ENCODE assay signal across 18 cellular contexts in genomic region chr5:42496397-42497156, GRCh38.
A peak's percentile ranks its signal among the peaks of the same experiment; 100 is the strongest.
DNase-seq lines count a peak whose midpoint lies in the region; ATAC-seq, FAIRE-seq and TF ChIP-seq lines count a peak whose summit lies in the region.
"Had no signal": no experiment of that assay in that cellular context is flagged by ENCODE, and none has a peak within 500 bp of the region (broad histone marks: within the 10 kb centered on the region; RNA-seq: fewer than 3 reads in every experiment).

No MANE protein-coding gene starts in this region.

- H2AFZ ChIP-seq in H9 (ENCODE audit: low read length), result no peak overlapping the region
- no peak overlapping the region for H2AFZ ChIP-seq in keratinocyte (ENCODE audit: control insufficient read depth, low read length)

- H3K27ac ChIP-seq in H9 (ENCODE audit: insufficient read length, low read depth, low read length) (no peak overlapping the region), keratinocyte (ENCODE audit: control insufficient read depth, insufficient read depth, low read length) (no peak overlapping the region), gastrocnemius medialis (peak overlapping the region; percentile 69 to 91 (median 78)), WERI-Rb-1 (no peak overlapping the region)
- H3K27ac ChIP-seq: BLaER1 had no signal

- CTCF ChIA-PET in WTC11 (lab: Charles Lee), result interaction anchor here (1.2 kb wide), 1 partner anchor 412 kb away, joined by 3 read pairs; no protein-coding TSS in a partner anchor

- H3T11ph ChIP-seq in H9 (ENCODE audit: low read length), result no peak overlapping the region

- no peaks in the 10 kb centered on the region for H3K27me3 ChIP-seq in H9 (ENCODE audit: insufficient read depth, low read length)
- H3K27me3 ChIP-seq in keratinocyte (ENCODE audit: control insufficient read depth, extremely low read depth, insufficient read depth, low read length), result no peaks in the 10 kb centered on the region
- H3K27me3 ChIP-seq in gastrocnemius medialis, result no peaks in the 10 kb centered on the region
- H3K27me3 ChIP-seq in WERI-Rb-1 (ENCODE audit: insufficient read depth, low read depth, severe bottlenecking), result peaks cover 22% of the 10 kb centered on the region
- H3K27me3 ChIP-seq: BLaER1 had no signal

- H3K23me2 ChIP-seq in H9 (ENCODE audit: insufficient read length, low read depth, low read length, poor library complexity, severe bottlenecking), result no peaks in the 10 kb centered on the region

- H3K27me3 Mint-ChIP-seq in H9 (ENCODE audit: low read depth), result no peaks in the 10 kb centered on the region
- no peaks in the 10 kb centered on the region for H3K27me3 Mint-ChIP-seq in WTC11 (ENCODE audit: low read depth)
- H3K27me3 Mint-ChIP-seq: CD4-positive, alpha-beta memory T cell had no signal

- no peaks in the 10 kb centered on the region for H3K36me3 ChIP-seq in keratinocyte (ENCODE audit: control insufficient read depth in 2 of 2, extremely low read depth in 1 of 2, insufficient read depth in 2 of 2, low read length in 2 of 2)
- H3K36me3 ChIP-seq in gastrocnemius medialis, result no peaks in the 10 kb centered on the region
- no peaks in the 10 kb centered on the region for H3K36me3 ChIP-seq in WERI-Rb-1
- H3K36me3 ChIP-seq: BLaER1 had no signal

- H3K4me3 Mint-ChIP-seq in H9 (no peak overlapping the region), WTC11 (no peak overlapping the region)
- H3K4me3 Mint-ChIP-seq: CD14-positive monocyte; CD4-positive, alpha-beta memory T cell; HFFc6 had no signal

- H3K9ac ChIP-seq in H9 (ENCODE audit: extremely low read depth, insufficient read length, low read length), result no peak overlapping the region
- no peak overlapping the region for H3K9ac ChIP-seq in keratinocyte (ENCODE audit: control insufficient read depth, extremely low read depth, insufficient read depth, low read length)
- H3K9ac ChIP-seq: BLaER1 had no signal

- FAIRE-seq in keratinocyte (lab: Jason Lieb, UNC), result no peak
- FAIRE-seq: GM12878, GM19239 had no signal

- H3K9me1 ChIP-seq in keratinocyte (ENCODE audit: control insufficient read depth, extremely low read depth, insufficient read depth, low read length), result peaks cover 3% of the 10 kb centered on the region

- dilution Hi-C loops in keratinocyte (cut with MboI; ENCODE audit: extremely low pct_ligation_motif_present, low sequenced_read_pairs), result no loop called here

- H4K5ac ChIP-seq in H9 (ENCODE audit: insufficient read length, low read depth, low read length), result no peak overlapping the region

- H3K4me1 Mint-ChIP-seq in H9 (peaks cover 38 to 47% of the 10 kb centered on the region in 2 experiments), WTC11 (peaks cover 56% of the 10 kb centered on the region)
- H3K4me1 Mint-ChIP-seq: CD14-positive monocyte; CD4-positive, alpha-beta memory T cell had no signal

- H3K4me3 ChIP-seq in keratinocyte (ENCODE audit: control insufficient read depth in 2 of 3, extremely low read depth in 1 of 3, insufficient read depth in 2 of 3, low read depth in 1 of 3, low read length in 3 of 3) (no peak overlapping the region), gastrocnemius medialis (no peak overlapping the region), WERI-Rb-1 (ENCODE audit: low read depth, low read length) (no peak overlapping the region)
- H3K4me3 ChIP-seq: BLaER1, GM12878 had no signal

- no peak overlapping the region for H2BK20ac ChIP-seq in H9 (ENCODE audit: low read depth, low read length, poor library complexity, severe bottlenecking)

- no peak for DNase-seq in H9
- no peak for DNase-seq in WTC11 (ENCODE audit: low spot score)
- no peak for DNase-seq in keratinocyte (ENCODE audit: low read depth, low spot score)
- DNase-seq in gastrocnemius medialis, result no peak
- no peak for DNase-seq in NCI-H1436 treated with DMSO at 0.1 percent for 48 hours (lab: John Stamatoyannopoulos, UW)
- no peak for DNase-seq in WERI-Rb-1
- no peak for DNase-seq in GF-D8 (lab: John Stamatoyannopoulos, UW)
- DNase-seq: 8988T; CD4-positive, alpha-beta memory T cell; DMS153; DMS79 had no signal

- TF ChIP-seq CTCF in H9 (conservative IDR thresholded peaks at IDR 0.05) (no peak), WTC11 (IDR thresholded peaks at IDR 0.05) (no peak), keratinocyte (optimal IDR thresholded peaks at IDR 0.05 in 1 of 3, IDR thresholded peaks at IDR 0.05 in 1 of 3, conservative IDR thresholded peaks at IDR 0.05 in 1 of 3; ENCODE audit: extremely low read depth in 1 of 3, insufficient read depth in 2 of 3, low read length in 3 of 3) (no peak), gastrocnemius medialis (IDR thresholded peaks at IDR 0.05 in 4 of 5, conservative IDR thresholded peaks at IDR 0.05 in 1 of 5) (no peak), WERI-Rb-1 (IDR thresholded peaks at IDR 0.05; ENCODE audit: low read depth, low read length) (no peak)

- no peak overlapping the region for H2BK12ac ChIP-seq in H9 (ENCODE audit: insufficient read length, low read depth, low read length)

- intact Hi-C loops in gastrocnemius medialis (cut with DNase I; ENCODE audit: low total_unique reads), result loop anchor here (5.0 kb wide), 1 partner anchor 74 kb away; the partner anchor contains the start of gene GHR

- H2BK15ac ChIP-seq in H9 (ENCODE audit: low read depth, low read length), result no peak overlapping the region

- H3K4me1 ChIP-seq in H9 (ENCODE audit: insufficient read depth, low read length) (peaks cover 4% of the 10 kb centered on the region; the same call in 1 of the 2 replicates), keratinocyte (ENCODE audit: control insufficient read depth, extremely low read depth, insufficient read depth, low read length) (peaks cover 38% of the 10 kb centered on the region), gastrocnemius medialis (peaks cover 88 to 99% of the 10 kb centered on the region in 2 donors)
- H3K4me1 ChIP-seq: BLaER1 had no signal

- H3K27ac Mint-ChIP-seq in H9 (peak overlapping the region in 1 of 3 experiments; percentile 62; a peak in 2 of 7 replicates), WTC11 (peak overlapping the region; percentile 79)
- H3K27ac Mint-ChIP-seq: CD14-positive monocyte; CD4-positive, alpha-beta memory T cell; HFFc6 had no signal

- H2BK5ac ChIP-seq in H9 (ENCODE audit: insufficient read length, low read length), result no peak overlapping the region

- no peaks in the 10 kb centered on the region for H3K79me1 ChIP-seq in H9 (ENCODE audit: insufficient read depth, low read depth, low read length, poor library complexity, severe bottlenecking)

- H3K56ac ChIP-seq in H9 (ENCODE audit: insufficient read length, low read depth, low read length), result no peak overlapping the region

- no peak overlapping the region for H3K23ac ChIP-seq in H9 (ENCODE audit: insufficient read length, low read depth, low read length)

- TF ChIP-seq POLR2A in gastrocnemius medialis (IDR thresholded peaks at IDR 0.05) (peak; percentile 62 to 70), GM18505 (IDR thresholded peaks at IDR 0.05; ENCODE audit: borderline replicate concordance, extremely low read depth, insufficient read depth, insufficient read length) (no peak)

- ATAC-seq in WTC11 (peak; percentile 29), gastrocnemius medialis (peak; percentile 74 to 82), GM18505 (IDR thresholded peaks at IDR 0.05; ENCODE audit: unreplicated experiment) (no peak)
- ATAC-seq: GM12878, HCT116 had no signal

- no peak overlapping the region for H2BK120ac ChIP-seq in H9 (ENCODE audit: low read depth, low read length, poor library complexity, severe bottlenecking)

- H4K91ac ChIP-seq in H9 (ENCODE audit: insufficient read length, low read depth, low read length), result no peak overlapping the region

- H2AK5ac ChIP-seq in H9 (ENCODE audit: insufficient read length, low read length), result no peak overlapping the region

- H3K79me2 ChIP-seq in H9 (ENCODE audit: insufficient read depth, low read length) (no peaks in the 10 kb centered on the region), keratinocyte (ENCODE audit: control insufficient read depth, insufficient read depth, low read length) (no peaks in the 10 kb centered on the region)

- no peak overlapping the region for H3K14ac ChIP-seq in H9 (ENCODE audit: insufficient read depth, low read length)

- H3K9me3 ChIP-seq in H9 (ENCODE audit: control insufficient read depth, low read depth, low read length) (no peaks in the 10 kb centered on the region), keratinocyte (ENCODE audit: control insufficient read depth, low read depth, low read length) (no peaks in the 10 kb centered on the region), gastrocnemius medialis (no peaks in the 10 kb centered on the region), WERI-Rb-1 (ENCODE audit: severe bottlenecking) (no peaks in the 10 kb centered on the region)
- H3K9me3 ChIP-seq: BLaER1 had no signal

- in situ Hi-C loops in gastrocnemius medialis (cut with MboI; ENCODE audit: low sequenced_read_pairs in 4 of 4), result no loop called here

- POLR2A ChIA-PET in WTC11 (lab: Charles Lee), result interaction anchor here (0.5 kb wide), 1 partner anchor 33 kb away, joined by 3 read pairs; no protein-coding TSS in a partner anchor

- WGBS in H9 (ENCODE audit: extremely low coverage, insufficient read length, low lambda C conversion rate), result no CpG with 5 or more reads among the region's 4 CpGs

- no peak overlapping the region for H4K8ac ChIP-seq in H9 (replicated peaks; ENCODE audit: insufficient read length, low read depth, low read length)

- no peak overlapping the region for H3K4ac ChIP-seq in H9 (ENCODE audit: low read depth, low read length)

- H3K4me2 ChIP-seq in H9 (ENCODE audit: insufficient read depth, insufficient read length, low read length) (peak overlapping the region; percentile 8), keratinocyte (ENCODE audit: control insufficient read depth, extremely low read depth, insufficient read depth, low read depth, low read length) (peak overlapping the region; percentile 20)
- H3K4me2 ChIP-seq: BLaER1 had no signal

- no peak overlapping the region for H3K18ac ChIP-seq in H9 (ENCODE audit: insufficient read length, low read depth, low read length)

- H3K9me3 Mint-ChIP-seq in H9 (no peaks in the 10 kb centered on the region), WTC11 (peaks cover 4% of the 10 kb centered on the region; the same call in 1 of the 2 replicates)
- H3K9me3 Mint-ChIP-seq: CD4-positive, alpha-beta memory T cell had no signal

- H4K20me1 ChIP-seq in H9 (ENCODE audit: control insufficient read depth, insufficient read depth, insufficient read length), result no peaks in the 10 kb centered on the region
- H4K20me1 ChIP-seq in keratinocyte (ENCODE audit: control insufficient read depth, extremely low read depth, insufficient read depth, low read length), result no peaks in the 10 kb centered on the region
- H4K20me1 ChIP-seq: BLaER1 had no signal

- H3K36me3 Mint-ChIP-seq in H9 (ENCODE audit: insufficient read depth in 1 of 3, low read depth in 3 of 3) (no peaks in the 10 kb centered on the region), WTC11 (no peaks in the 10 kb centered on the region)
- H3K36me3 Mint-ChIP-seq: CD14-positive monocyte; CD4-positive, alpha-beta memory T cell had no signal

Comparison
In these comparisons a context has a peak if more than half of its experiments do, and no peak if none do; other contexts are left out.
1. H3K27ac ChIP-seq: peak in gastrocnemius medialis (4 of 4); none in H9 (single experiment), keratinocyte (single experiment) and WERI-Rb-1 (single experiment).